2 cellular contexts compared by ENCODE assay signal in genomic region chr1:93488222-93488621, GRCh38.
TF ChIP-seq lines count a peak whose summit lies in the region.

No MANE protein-coding gene starts in this region.

TF ChIP-seq in HepG2, 621 proteins besides CTCF, POLR2A, EP300 and RAD21:
- TF ChIP-seq, protein P1, sequence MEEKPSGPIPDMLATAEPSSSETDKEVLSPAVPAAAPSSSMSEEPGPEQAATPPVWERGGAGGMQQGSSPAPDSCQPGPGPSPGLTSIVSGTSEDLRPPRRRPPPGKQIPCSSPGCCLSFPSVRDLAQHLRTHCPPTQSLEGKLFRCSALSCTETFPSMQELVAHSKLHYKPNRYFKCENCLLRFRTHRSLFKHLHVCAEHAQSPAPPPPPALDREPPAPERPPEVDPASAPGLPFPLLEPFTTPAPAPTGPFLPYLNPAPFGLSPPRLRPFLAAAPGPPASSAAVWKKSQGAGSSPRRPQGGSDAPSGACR (CRISPR knock-in tag; IDR thresholded peaks at IDR 0.05), result no peak
- TF ChIP-seq YEATS4 (CRISPR knock-in tag; IDR thresholded peaks at IDR 0.05; ENCODE audit: borderline replicate concordance), result no peak
- peak; percentile 45; the same call in 1 of the 2 replicates for TF ChIP-seq ZNF629 (CRISPR knock-in tag; conservative IDR thresholded peaks at IDR 0.05)
- 0 out of 2 replicates have a peak, but pooled peaks have one; percentile 13 for TF ChIP-seq HNF4A (CRISPR knock-in tag; IDR thresholded peaks at IDR 0.05)
- TF ChIP-seq GTF3A (CRISPR knock-in tag; conservative IDR thresholded peaks at IDR 0.05), result peak; percentile 100

TF ChIP-seq in K562, 482 proteins besides CTCF, POLR2A, EP300 and RAD21:
- peak; percentile 54 for TF ChIP-seq GTF3C2 (IDR thresholded peaks at IDR 0.05; ENCODE audit: borderline replicate concordance, extremely low read depth, insufficient read length)
- TF ChIP-seq POLR3A (IDR thresholded peaks at IDR 0.05; ENCODE audit: borderline replicate concordance, extremely low read depth, insufficient read depth, insufficient read length), result peak; percentile 60
- TF ChIP-seq TBP (optimal IDR thresholded peaks at IDR 0.05; ENCODE audit: low read depth, low read length), result peak; percentile 87
- no peak for TF ChIP-seq LEF1 (IDR thresholded peaks at IDR 0.05)
- TF ChIP-seq CBX1 (IDR thresholded peaks at IDR 0.05; ENCODE audit: low read depth), result no peak
